In the genomic region with DNA sequence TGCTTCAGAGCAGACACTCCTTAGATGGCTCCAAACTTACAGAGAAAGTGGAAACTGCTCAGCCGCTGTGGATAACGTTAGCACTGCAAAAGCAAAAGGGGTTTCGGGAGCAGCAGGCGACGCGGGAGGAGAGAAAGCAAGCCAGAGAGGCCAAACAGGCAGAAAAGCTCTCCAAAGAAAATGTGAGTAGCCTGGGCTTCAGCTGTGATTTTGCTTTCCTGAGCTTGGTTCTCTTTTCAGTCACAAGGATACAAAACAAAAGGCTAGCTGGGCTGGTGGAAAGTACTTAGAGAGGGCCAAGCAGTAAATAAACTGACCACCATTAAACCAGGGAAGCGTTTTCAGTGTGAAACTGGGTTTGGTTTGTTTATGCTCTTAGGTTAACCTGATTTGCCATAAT, we compare ENCODE assay signal across 16 cellular contexts.
"Had no signal": no experiment of that assay in that cellular context is flagged by ENCODE, and none has a peak within 500 bp of the region (broad histone marks: within the 10 kb centered on the region; RNA-seq: fewer than 3 reads in every experiment).

No MANE protein-coding gene starts in this region.

- H3K9me3 ChIP-seq: body of pancreas, esophagus squamous epithelium, sigmoid colon, thoracic aorta, upper lobe of right lung had no signal

- H3K36me3 ChIP-seq: esophagus squamous epithelium, sigmoid colon, thoracic aorta, upper lobe of right lung had no signal

- DNase-seq: activated CD4-positive, alpha-beta T cell treated with anti-CD3 and anti-CD28 coated beads for 1 hour; activated CD4-positive, alpha-beta T cell treated with anti-CD3 and anti-CD28 coated beads, Interleukin-2, amount 50 U/mL, for 48 hours; activated naive CD4-positive, alpha-beta T cell; activated naive CD8-positive, alpha-beta T cell treated with anti-CD3 and anti-CD28 coated beads, Interleukin-2, amount 10 ng/mL, durations not matched to agents 7 days and 5 days; body of pancreas; effector memory CD4-positive, alpha-beta T cell; esophagus squamous epithelium; left cardiac atrium; sigmoid colon; stimulated activated CD4-positive, alpha-beta T cell treated with anti-CD3 and anti-CD28 coated beads, Interleukin-4, amount 100 ng/mL, for 24 hours; upper lobe of right lung had no signal

- H3K27ac ChIP-seq: body of pancreas, esophagus squamous epithelium, sigmoid colon, thoracic aorta, upper lobe of right lung, VCaP had no signal

- H3K36me3 Mint-ChIP-seq: activated naive CD8-positive, alpha-beta T cell treated with anti-CD3 and anti-CD28 coated beads, Interleukin-2, amount 10 ng/mL, durations not matched to agents 7 days and 5 days; stimulated activated effector memory CD8-positive, alpha-beta T cell treated with anti-CD3 and anti-CD28 coated beads, Interleukin-12 subunit alpha, Interleukin-12 subunit beta, amount 100 ng/mL, for 72 hours had no signal

- H3K4me1 ChIP-seq: body of pancreas, esophagus squamous epithelium, sigmoid colon, upper lobe of right lung had no signal

- H3K27ac Mint-ChIP-seq: activated naive CD8-positive, alpha-beta T cell treated with anti-CD3 and anti-CD28 coated beads, Interleukin-2, amount 10 ng/mL, durations not matched to agents 7 days and 5 days; stimulated activated effector memory CD8-positive, alpha-beta T cell treated with anti-CD3 and anti-CD28 coated beads, Interleukin-12 subunit alpha, Interleukin-12 subunit beta, amount 100 ng/mL, for 72 hours; T-helper 1 cell treated with Interleukin-12 subunit alpha and Interleukin-12 subunit beta and Interleukin-4 antibody, amounts not matched to agents 30 μg/mL and 1 μg/mL, for 36 hours had no signal

- H3K27me3 ChIP-seq: body of pancreas, esophagus squamous epithelium, sigmoid colon, upper lobe of right lung had no signal

- H3K4me3 Mint-ChIP-seq: activated naive CD8-positive, alpha-beta T cell treated with anti-CD3 and anti-CD28 coated beads, Interleukin-2, amount 10 ng/mL, durations not matched to agents 7 days and 5 days; central memory CD8-positive, alpha-beta T cell; stimulated activated effector memory CD8-positive, alpha-beta T cell treated with anti-CD3 and anti-CD28 coated beads, Interleukin-12 subunit alpha, Interleukin-12 subunit beta, amount 100 ng/mL, for 72 hours; T-helper 1 cell treated with Interleukin-12 subunit alpha and Interleukin-12 subunit beta and Interleukin-4 antibody, amounts not matched to agents 30 μg/mL and 1 μg/mL, for 36 hours had no signal

- H3K4me1 Mint-ChIP-seq: activated naive CD8-positive, alpha-beta T cell treated with anti-CD3 and anti-CD28 coated beads, Interleukin-2, amount 10 ng/mL, durations not matched to agents 7 days and 5 days; central memory CD8-positive, alpha-beta T cell; stimulated activated effector memory CD8-positive, alpha-beta T cell treated with anti-CD3 and anti-CD28 coated beads, Interleukin-12 subunit alpha, Interleukin-12 subunit beta, amount 100 ng/mL, for 72 hours had no signal

- ATAC-seq: body of pancreas, left cardiac atrium, upper lobe of right lung had no signal

- H3K9me3 Mint-ChIP-seq: activated naive CD8-positive, alpha-beta T cell treated with anti-CD3 and anti-CD28 coated beads, Interleukin-2, amount 10 ng/mL, durations not matched to agents 7 days and 5 days; central memory CD8-positive, alpha-beta T cell; stimulated activated effector memory CD8-positive, alpha-beta T cell treated with anti-CD3 and anti-CD28 coated beads, Interleukin-12 subunit alpha, Interleukin-12 subunit beta, amount 100 ng/mL, for 72 hours; T-helper 1 cell treated with Interleukin-12 subunit alpha and Interleukin-12 subunit beta and Interleukin-4 antibody, amounts not matched to agents 30 μg/mL and 1 μg/mL, for 36 hours had no signal

- H3K4me3 ChIP-seq: body of pancreas, esophagus squamous epithelium, sigmoid colon, thoracic aorta, upper lobe of right lung had no signal
